ENCODE assay signal across 26 cellular contexts in the genomic region with DNA sequence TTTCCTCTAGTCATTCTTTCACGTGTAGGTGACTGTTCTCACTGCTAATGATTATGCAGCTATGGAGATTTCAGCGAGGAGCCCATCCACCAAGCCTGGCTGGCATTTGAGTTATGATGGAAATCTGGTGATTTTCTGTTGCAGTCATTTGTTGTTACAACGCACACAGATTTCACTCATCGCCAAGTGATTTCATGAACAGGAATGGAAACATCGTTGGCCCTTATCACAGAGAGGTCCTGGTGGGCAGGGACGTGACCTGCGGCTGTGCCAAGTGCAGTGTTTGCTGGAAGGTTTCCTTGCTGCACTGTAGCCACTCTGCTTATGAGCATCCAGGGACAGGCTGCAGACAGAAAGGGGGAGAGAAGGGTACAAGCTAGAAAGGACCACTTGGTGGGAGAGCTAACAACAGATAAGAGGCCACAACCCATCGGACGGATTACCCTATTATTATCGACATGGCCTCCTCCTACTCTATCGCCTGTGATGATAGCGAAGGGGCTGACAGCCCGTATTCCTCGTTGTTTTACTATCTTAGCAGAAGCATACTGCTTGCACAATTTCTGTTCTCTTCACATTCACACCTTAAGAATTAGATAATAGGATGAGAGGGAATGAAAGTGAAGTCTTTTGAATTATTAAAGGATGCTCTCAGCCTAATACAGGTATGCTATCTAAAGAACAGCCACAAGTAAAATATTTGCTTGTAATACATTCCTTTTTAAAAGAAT.
DNase-seq lines count a peak whose midpoint lies in the region; ATAC-seq, FAIRE-seq and TF ChIP-seq lines count a peak whose summit lies in the region.
"Had no signal": no experiment of that assay in that cellular context is flagged by ENCODE, and none has a peak within 500 bp of the region (broad histone marks: within the 10 kb centered on the region; RNA-seq: fewer than 3 reads in every experiment).

No MANE protein-coding gene starts in this region.

- H2AFZ ChIP-seq in GM23338 (peak overlapping the region; percentile 54; the same call in 1 of the 2 replicates), H1 (ENCODE audit: low read length) (no peak overlapping the region)

- H3K23me2 ChIP-seq in H1 (ENCODE audit: low read depth, low read length), result no peaks in the 10 kb centered on the region; the same call in 1 of the 2 replicates

- DNase-seq in GM23338 (ENCODE audit: low spot score) (no peak), NCI-H2227 treated with DMSO at 0.1 percent for 48 hours (lab: John Stamatoyannopoulos, UW) (peak; percentile 64), H1 (ENCODE audit: low read depth in 1 of 2, low spot score in 2 of 2) (no peak), mesendoderm (peak; percentile 53), NOMO-1 treated with DMSO at 0.1 percent for 48 hours (lab: John Stamatoyannopoulos, UW; ENCODE audit: unreplicated experiment) (no peak)
- no peak for DNase-seq in activated naive CD4-positive, alpha-beta T cell (lab: John Stamatoyannopoulos, UW)
- DNase-seq: BE2C; CD4-positive, CD25-positive, alpha-beta regulatory T cell; COR-L47; DMS 273 treated with DMSO at 0.1 percent for 48 hours; DND-41; Kasumi-1; MG63; NCI-H1092; NCI-H1436 treated with DMSO at 0.1 percent for 48 hours; NCI-H2081 treated with DMSO at 0.1 percent for 48 hours; NCI-H510A; NCI-H748 treated with DMSO at 0.1 percent for 48 hours; NK-92 treated with Interleukin-12 subunit alpha and Interleukin-12 subunit beta, amount 100 ng/mL, for 24 hours; SHP77 had no signal

- H2BK12ac ChIP-seq in H1 (ENCODE audit: low read depth, low read length), result peak overlapping the region; percentile 68; the same call in 1 of the 2 replicates

- H3K4me1 ChIP-seq in GM23338 (ENCODE audit: insufficient read depth) (peaks cover 44% of the 10 kb centered on the region), H1 (replicated peaks in 1 of 4; ENCODE audit: control insufficient read depth in 3 of 4, insufficient read depth in 4 of 4, low read length in 3 of 4) (peaks cover 6 to 21% (median 14%) of the 10 kb centered on the region in 4 experiments), mesendoderm (ENCODE audit: control insufficient read depth, low read depth, low read length) (peaks cover 7% of the 10 kb centered on the region)
- H3K4me1 ChIP-seq: BE2C, HAP-1 had no signal

- H3K14ac ChIP-seq in H1 (ENCODE audit: insufficient read length), result no peak overlapping the region

- no peak overlapping the region for H3K4me3 Mint-ChIP-seq in GM23338
- H3K4me3 Mint-ChIP-seq: CD4-positive, CD25-positive, alpha-beta regulatory T cell had no signal

- peaks cover 11% of the 10 kb centered on the region for H3K27me3 Mint-ChIP-seq in GM23338 (ENCODE audit: insufficient read depth, low read depth, poor library complexity)

- H4K8ac ChIP-seq in H1 (ENCODE audit: extremely low read depth, insufficient read depth, low read length) (no peak overlapping the region; the same call in 1 of the 2 replicates), mesendoderm (ENCODE audit: low read depth, low read length) (no peak overlapping the region)

- H3K27ac Mint-ChIP-seq in GM23338, result no peak overlapping the region; the same call in 1 of the 2 replicates

- CTCF ChIA-PET in H1 (lab: Charles Lee; ENCODE audit: partially characterized antibody), result interaction anchor here (1.3 to 1.8 kb wide), 2 partner anchors 31 to 127 kb away, joined by 3 to 4 read pairs; no protein-coding TSS in a partner anchor

- H3K4me3 ChIP-seq in GM23338, result no peak overlapping the region
- H3K4me3 ChIP-seq in H1 (ENCODE audit: extremely low read depth in 1 of 4, insufficient read depth in 2 of 4, low read depth in 3 of 4, low read length in 4 of 4), result no peak overlapping the region
- H3K4me3 ChIP-seq in mesendoderm (ENCODE audit: low read length), result no peak overlapping the region
- H3K4me3 ChIP-seq: HAP-1, MG63 had no signal

- H3K79me2 ChIP-seq in GM23338 (replicated peaks; ENCODE audit: insufficient read depth) (no peaks in the 10 kb centered on the region), H1 (ENCODE audit: control insufficient read depth in 1 of 2, insufficient read depth in 2 of 2, low read length in 2 of 2) (no peaks in the 10 kb centered on the region), mesendoderm (ENCODE audit: control insufficient read depth, insufficient read depth, low read length) (no peaks in the 10 kb centered on the region)

- no peak for FAIRE-seq in H1 (lab: Jason Lieb, UNC)
- FAIRE-seq: A204.1, HTR-8/SVneo, RCC 7860 had no signal

- H3K4me2 ChIP-seq in GM23338, result peak overlapping the region; percentile 20; the same call in 1 of the 2 replicates
- H3K4me2 ChIP-seq in H1 (ENCODE audit: insufficient read depth in 1 of 2, low read depth in 2 of 2, low read length in 2 of 2), result 0 out of 4 replicates have a peak overlapping the region, but pooled peaks have one; percentile 6 to 22
- H3K4me2 ChIP-seq in mesendoderm (ENCODE audit: low read length), result no peak overlapping the region

- peak overlapping the region; percentile 75; the same call in 1 of the 2 replicates for H2AK5ac ChIP-seq in H1 (ENCODE audit: low read depth, low read length)
- H2AK5ac ChIP-seq in mesendoderm (ENCODE audit: low read length), result no peak overlapping the region

- H3K4me1 Mint-ChIP-seq in GM23338, result peaks cover 49% of the 10 kb centered on the region
- H3K4me1 Mint-ChIP-seq: CD4-positive, CD25-positive, alpha-beta regulatory T cell had no signal

- no peaks in the 10 kb centered on the region for H3F3A ChIP-seq in GM23338 (replicated peaks; ENCODE audit: low read depth)

- H4K5ac ChIP-seq in H1 (ENCODE audit: insufficient read length, low read depth, low read length) (no peak overlapping the region), mesendoderm (ENCODE audit: low read length) (no peak overlapping the region)

- H3K18ac ChIP-seq in H1 (ENCODE audit: extremely low read depth, low read length), result peak overlapping the region; percentile 90
- H3K18ac ChIP-seq in mesendoderm (ENCODE audit: low read length), result no peak overlapping the region

- H3K27me3 ChIP-seq in GM23338 (ENCODE audit: insufficient read depth), result no peaks in the 10 kb centered on the region
- no peaks in the 10 kb centered on the region for H3K27me3 ChIP-seq in H1 (replicated peaks in 1 of 4; ENCODE audit: control insufficient read depth in 3 of 4, extremely low read depth in 1 of 4, insufficient read depth in 3 of 4, low read length in 3 of 4)
- H3K27me3 ChIP-seq in mesendoderm (ENCODE audit: insufficient read depth, low read length, poor library complexity), result no peaks in the 10 kb centered on the region
- H3K27me3 ChIP-seq: BE2C, MG63 had no signal

- H2BK15ac ChIP-seq in H1 (ENCODE audit: low read length), result no peak overlapping the region
- no peak overlapping the region for H2BK15ac ChIP-seq in mesendoderm (replicated peaks; ENCODE audit: low read depth)

- H3K27ac ChIP-seq in GM23338 (ENCODE audit: low read depth) (no peak overlapping the region), H1 (ENCODE audit: low read depth, low read length) (no peak overlapping the region), mesendoderm (ENCODE audit: low read depth, low read length) (no peak overlapping the region)

- peak overlapping the region; percentile 25 for H4K91ac ChIP-seq in H1 (replicated peaks; ENCODE audit: insufficient read length, low read length)

- H3K9ac ChIP-seq in H1 (replicated peaks in 1 of 4; ENCODE audit: extremely low read depth in 1 of 4, low read depth in 3 of 4, low read length in 3 of 4) (no peak overlapping the region), mesendoderm (ENCODE audit: low read length) (no peak overlapping the region)

- H3K9me2 ChIP-seq in GM23338 (ENCODE audit: insufficient read depth), result 0 out of 2 replicates have a peak, but pooled peaks cover 5% of the 10 kb centered on the region

- peaks cover 7% of the 10 kb centered on the region for H3K9me3 Mint-ChIP-seq in GM23338

- peak overlapping the region; percentile 61; the same call in 1 of the 2 replicates for H2BK20ac ChIP-seq in H1 (ENCODE audit: low read length)

- no peaks in the 10 kb centered on the region; the same call in 1 of the 2 replicates for H3K79me1 ChIP-seq in H1 (ENCODE audit: low read depth, low read length)
- no peaks in the 10 kb centered on the region for H3K79me1 ChIP-seq in mesendoderm (ENCODE audit: low read length)

- no peaks in the 10 kb centered on the region for H3K36me3 ChIP-seq in GM23338 (ENCODE audit: insufficient read depth)
- H3K36me3 ChIP-seq in H1 (ENCODE audit: control insufficient read depth in 2 of 4, insufficient read depth in 4 of 4, low read length in 3 of 4), result no peaks in the 10 kb centered on the region
- no peaks in the 10 kb centered on the region for H3K36me3 ChIP-seq in mesendoderm (ENCODE audit: control insufficient read depth, insufficient read depth, low read length)
- H3K36me3 ChIP-seq: BE2C, HAP-1, MG63 had no signal

- no peak overlapping the region for H3K56ac ChIP-seq in H1 (replicated peaks; ENCODE audit: insufficient read length, low read depth, low read length)
- no peak overlapping the region for H3K56ac ChIP-seq in mesendoderm (ENCODE audit: low read length)

- TF ChIP-seq POLR2A in H1 (IDR thresholded peaks at IDR 0.05; ENCODE audit: control extremely low read depth in 1 of 2, low read depth in 2 of 2, low read length in 2 of 2), result no peak

- TF ChIP-seq EP300 in H1 (IDR thresholded peaks at IDR 0.05; ENCODE audit: borderline replicate concordance in 1 of 2, low read depth in 2 of 2, low read length in 2 of 2), result no peak

- no peaks in the 10 kb centered on the region for H3K9me3 ChIP-seq in H1 (ENCODE audit: insufficient read depth in 2 of 2, low read depth in 1 of 2, low read length in 1 of 2)
- H3K9me3 ChIP-seq: BE2C, HAP-1, MG63 had no signal

- H3K4ac ChIP-seq in H1 (replicated peaks; ENCODE audit: insufficient read length, low read depth, low read length) (no peak overlapping the region), mesendoderm (ENCODE audit: low read depth, low read length) (no peak overlapping the region)

- no peak overlapping the region for H2BK120ac ChIP-seq in H1 (replicated peaks; ENCODE audit: low read depth, low read length)
- H2BK120ac ChIP-seq in mesendoderm (ENCODE audit: low read depth, low read length), result no peak overlapping the region

- H3K23ac ChIP-seq in H1 (ENCODE audit: insufficient read length) (no peak overlapping the region), mesendoderm (ENCODE audit: low read length) (no peak overlapping the region)

- H4K20me1 ChIP-seq in GM23338 (replicated peaks; ENCODE audit: insufficient read depth) (no peaks in the 10 kb centered on the region), H1 (replicated peaks in 1 of 2; ENCODE audit: control insufficient read depth in 1 of 2, insufficient read depth in 2 of 2, low read length in 2 of 2) (no peaks in the 10 kb centered on the region)

- ATAC-seq in GM23338 (no peak), GM19455 (IDR thresholded peaks at IDR 0.05; ENCODE audit: unreplicated experiment) (no peak), GM21825 (IDR thresholded peaks at IDR 0.05; ENCODE audit: unreplicated experiment) (no peak)

- WGBS in H1 (ENCODE audit: extremely low coverage in 1 of 2, insufficient coverage in 1 of 2, insufficient read length in 1 of 2, insufficient replicate concordance in 2 of 2, low coverage in 1 of 2, low lambda C conversion rate in 2 of 2, missing lambda C conversion rate in 1 of 2), 2 experiments, result 86% methylated on average over 14 of the region's 14 CpGs; no CpG with 5 or more reads in 1 of the 2 experiments
- WGBS in mesendoderm (ENCODE audit: extremely low coverage, insufficient coverage, low lambda C conversion rate), result no CpG with 5 or more reads among the region's 14 CpGs

- H3K36me3 Mint-ChIP-seq in GM23338 (ENCODE audit: low read depth), result no peaks in the 10 kb centered on the region
- H3K36me3 Mint-ChIP-seq: CD4-positive, CD25-positive, alpha-beta regulatory T cell had no signal

- POLR2A ChIA-PET in H1 (lab: Charles Lee; ENCODE audit: partially characterized antibody), result no interaction called here

- TF ChIP-seq RAD21 in H1 (IDR thresholded peaks at IDR 0.05 in 1 of 2, conservative IDR thresholded peaks at IDR 0.05 in 1 of 2; ENCODE audit: low read depth in 2 of 2, low read length in 2 of 2), result no peak

- H2BK5ac ChIP-seq in H1 (ENCODE audit: low read depth, low read length) (peak overlapping the region; percentile 83; the same call in 1 of the 2 replicates), mesendoderm (ENCODE audit: low read length) (no peak overlapping the region)

- no peak for TF ChIP-seq CTCF in GM23338 (conservative IDR thresholded peaks at IDR 0.05; ENCODE audit: low read depth in 2 of 2)
- no peak for TF ChIP-seq CTCF in H1 (IDR thresholded peaks at IDR 0.05; ENCODE audit: control extremely low read depth in 1 of 3, insufficient read depth in 1 of 3, low read depth in 1 of 3, low read length in 3 of 3)

Comparison
In these comparisons a context has a peak if more than half of its experiments do, and no peak if none do; other contexts are left out.
1. DNase-seq: peak in NCI-H2227 treated with DMSO at 0.1 percent for 48 hours (single experiment) and mesendoderm (single experiment); none in GM23338 (single experiment), H1 (0 of 2), activated naive CD4-positive, alpha-beta T cell (0 of 4) and NOMO-1 treated with DMSO at 0.1 percent for 48 hours (single experiment).